Comparison of ENCODE assay signal across 15 cellular contexts in the genomic region with DNA sequence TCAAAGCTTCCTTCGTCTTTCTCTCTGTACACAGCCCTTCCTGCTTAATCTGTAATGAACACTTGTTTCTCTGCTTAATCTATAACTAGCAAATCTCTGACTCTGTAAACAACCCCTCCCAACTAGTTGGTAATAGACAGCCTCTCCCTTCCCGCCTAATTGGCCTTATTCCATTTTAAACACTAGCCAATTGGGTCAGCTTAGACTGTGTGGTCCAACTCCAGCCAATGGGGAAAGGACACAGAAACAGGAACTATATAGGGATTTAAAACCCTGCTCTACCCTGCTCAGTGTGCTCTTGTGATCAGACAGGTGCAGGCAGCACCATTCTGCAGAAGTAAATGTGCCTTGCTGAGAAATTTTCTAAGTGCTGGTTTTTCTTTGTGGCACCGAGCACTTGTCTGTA.
"Had no signal": no experiment of that assay in that cellular context is flagged by ENCODE, and none has a peak within 500 bp of the region (broad histone marks: within the 10 kb centered on the region; RNA-seq: fewer than 3 reads in every experiment).

No MANE protein-coding gene starts in this region.

- FAIRE-seq: colon had no signal

- H3K4me3 ChIP-seq: cardiac muscle cell, gastrocnemius medialis, heart right ventricle had no signal

- H3K4me3 Mint-ChIP-seq: activated B cell treated with CpG ODN at 0.5 μM for 24 hours; activated CD4-positive, alpha-beta T cell treated with anti-CD3 and anti-CD28 coated beads, Interleukin-2, amount 10 ng/mL, durations not matched to agents 24 days and 14 days; activated naive CD4-positive, alpha-beta T cell treated with anti-CD3 and anti-CD28 coated beads for 36 hours; neural crest cell; type B pancreatic cell had no signal

- H3K36me3 ChIP-seq: cardiac muscle cell had no signal

- H3K4me1 Mint-ChIP-seq: activated CD4-positive, alpha-beta T cell treated with anti-CD3 and anti-CD28 coated beads, Interleukin-2, amount 10 ng/mL, durations not matched to agents 24 days and 14 days; neural crest cell had no signal

- H3K27ac Mint-ChIP-seq: activated B cell treated with CpG ODN at 0.5 μM for 24 hours; activated CD4-positive, alpha-beta T cell treated with anti-CD3 and anti-CD28 coated beads, Interleukin-2, amount 10 ng/mL, durations not matched to agents 24 days and 14 days; activated naive CD4-positive, alpha-beta T cell treated with anti-CD3 and anti-CD28 coated beads for 36 hours; type B pancreatic cell had no signal

- H3K27me3 ChIP-seq: cardiac muscle cell, gastrocnemius medialis, heart right ventricle had no signal

- ATAC-seq: gastrocnemius medialis, heart right ventricle, left ventricle myocardium superior had no signal

- DNase-seq: activated B cell treated with CpG ODN at 0.5 μM for 24 hours; activated CD4-positive, alpha-beta T cell treated with anti-CD3 and anti-CD28 coated beads, Interleukin-2, amount 10 ng/mL, durations not matched to agents 24 days and 14 days; activated CD8-positive, alpha-beta memory T cell treated with anti-CD3 and anti-CD28 coated beads for 24 hours; activated naive CD4-positive, alpha-beta T cell treated with anti-CD3 and anti-CD28 coated beads for 36 hours; gastrocnemius medialis; heart right ventricle; islet precursor cell; left ventricle myocardium superior; mesendoderm; stimulated activated CD4-positive, alpha-beta T cell treated with anti-CD3 and anti-CD28 coated beads, Interleukin-12 subunit alpha, Interleukin-12 subunit beta, amount 100 ng/mL, for 4 hours; stimulated activated naive CD4-positive, alpha-beta T cell had no signal

- H3K27me3 Mint-ChIP-seq: activated B cell treated with CpG ODN at 0.5 μM for 24 hours; activated CD4-positive, alpha-beta T cell treated with anti-CD3 and anti-CD28 coated beads, Interleukin-2, amount 10 ng/mL, durations not matched to agents 24 days and 14 days; type B pancreatic cell had no signal

- H3K27ac ChIP-seq: cardiac muscle cell, heart right ventricle had no signal
